Comparison of ENCODE assay signal across 12 cellular contexts in the genomic region with DNA sequence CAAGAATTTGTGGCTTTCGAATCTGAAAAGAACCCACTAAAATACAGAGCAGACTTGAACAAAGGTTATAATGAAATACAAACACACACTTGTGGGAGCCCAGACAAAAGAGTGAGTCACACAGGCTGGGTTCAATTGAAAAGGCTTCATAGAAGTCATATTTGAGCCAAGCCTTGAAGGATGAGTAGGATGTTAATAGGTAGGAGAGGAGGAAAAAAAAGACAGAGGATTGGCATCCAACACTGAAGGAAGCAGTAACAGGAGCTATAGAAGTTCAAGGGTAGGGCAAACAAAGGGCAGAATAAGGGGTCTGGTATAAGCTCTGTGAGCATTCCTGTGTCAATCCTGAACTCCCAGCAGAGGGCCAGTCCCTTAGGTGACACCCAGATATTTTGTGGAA.
DNase-seq lines count a peak whose midpoint lies in the region; ATAC-seq and TF ChIP-seq lines count a peak whose summit lies in the region.
"Had no signal": no experiment of that assay in that cellular context is flagged by ENCODE, and none has a peak within 500 bp of the region (broad histone marks: within the 10 kb centered on the region; RNA-seq: fewer than 3 reads in every experiment).

No MANE protein-coding gene starts in this region.

- no peak overlapping the region for H2AFZ ChIP-seq in fibroblast of lung (ENCODE audit: low read length)

- H3K9ac ChIP-seq in fibroblast of lung (ENCODE audit: insufficient read depth, low read length): no peak overlapping the region

- H3K27me3 Mint-ChIP-seq in activated T-cell treated with anti-CD3 and anti-CD28 coated beads, Interleukin-2, amount 50 U/mL, for 4 hours (ENCODE audit: low read depth): no peaks in the 10 kb centered on the region
- H3K27me3 Mint-ChIP-seq in stimulated activated naive CD8-positive, alpha-beta T cell treated with anti-CD3 and anti-CD28 coated beads, Interleukin-15, Interleukin-2, amounts not matched to agents 100 ng/mL and 50 ng/mL, for 24 hours: no peaks in the 10 kb centered on the region

- H3K4me1 ChIP-seq in fibroblast of lung (ENCODE audit: control insufficient read depth, extremely low read depth, insufficient read depth, low read length): peaks cover 3% of the 10 kb centered on the region

- H3K36me3 ChIP-seq in fibroblast of lung (ENCODE audit: control insufficient read depth, insufficient read depth, low read length): no peaks in the 10 kb centered on the region
- H3K36me3 ChIP-seq: neutrophil had no signal

- H3K9me3 Mint-ChIP-seq in activated T-cell treated with anti-CD3 and anti-CD28 coated beads, Interleukin-2, amount 50 U/mL, for 4 hours: no peaks in the 10 kb centered on the region
- H3K9me3 Mint-ChIP-seq in stimulated activated naive CD8-positive, alpha-beta T cell treated with anti-CD3 and anti-CD28 coated beads, Interleukin-15, Interleukin-2, amounts not matched to agents 100 ng/mL and 50 ng/mL, for 24 hours: no peaks in the 10 kb centered on the region

- no peak overlapping the region for H3K4me2 ChIP-seq in fibroblast of lung (ENCODE audit: extremely low read depth, insufficient read depth, low read length)

- no peaks in the 10 kb centered on the region for H3K79me2 ChIP-seq in fibroblast of lung (ENCODE audit: control insufficient read depth, insufficient read depth, low read length)

- no peak overlapping the region for H3K4me3 Mint-ChIP-seq in activated T-cell treated with anti-CD3 and anti-CD28 coated beads, Interleukin-2, amount 50 U/mL, for 4 hours
- H3K4me3 Mint-ChIP-seq in stimulated activated naive CD8-positive, alpha-beta T cell treated with anti-CD3 and anti-CD28 coated beads, Interleukin-15, Interleukin-2, amounts not matched to agents 100 ng/mL and 50 ng/mL, for 24 hours: no peak overlapping the region

- no peak overlapping the region; the same call in 1 of the 2 replicates for H3K27ac ChIP-seq in RWPE1
- H3K27ac ChIP-seq in fibroblast of lung (ENCODE audit: insufficient read depth, low read length): no peak overlapping the region
- H3K27ac ChIP-seq: C4-2B, neutrophil, VCaP had no signal

- TF ChIP-seq CTCF in RWPE1 (conservative IDR thresholded peaks at IDR 0.05; ENCODE audit: low read depth) (no peak), fibroblast of lung (conservative IDR thresholded peaks at IDR 0.05 in 1 of 2, IDR thresholded peaks at IDR 0.05 in 1 of 2; ENCODE audit: low read depth in 1 of 2, low read length in 2 of 2) (no peak), GM20000 (IDR thresholded peaks at IDR 0.05; ENCODE audit: extremely low read depth, missing control alignments) (no peak)

- no peak overlapping the region for H3K4me3 ChIP-seq in fibroblast of lung (replicated peaks in 1 of 4; ENCODE audit: control extremely low read depth in 1 of 4, insufficient read depth in 1 of 4, low read depth in 3 of 4, low read length in 4 of 4)

- H3K36me3 Mint-ChIP-seq in activated T-cell treated with anti-CD3 and anti-CD28 coated beads, Interleukin-2, amount 50 U/mL, for 4 hours (ENCODE audit: insufficient read depth): peaks cover 23% of the 10 kb centered on the region
- peaks cover 29% of the 10 kb centered on the region for H3K36me3 Mint-ChIP-seq in stimulated activated naive CD8-positive, alpha-beta T cell treated with anti-CD3 and anti-CD28 coated beads, Interleukin-15, Interleukin-2, amounts not matched to agents 100 ng/mL and 50 ng/mL, for 24 hours (ENCODE audit: low read depth)

- CTCF ChIA-PET in RWPE1 (lab: Yijun Ruan, JAX): interaction anchor here (0.6 to 1.2 kb wide), 2 partner anchors 51 to 600 kb away, joined by 3 to 4 read pairs; no protein-coding TSS in a partner anchor

- no peaks in the 10 kb centered on the region for H4K20me1 ChIP-seq in fibroblast of lung (ENCODE audit: control insufficient read depth, extremely low read depth, insufficient read depth, low read length)

- POLR2A ChIA-PET in RWPE1 (lab: Yijun Ruan, JAX; ENCODE audit: low non-redundant PET): no interaction called here

- no peaks in the 10 kb centered on the region for H3K27me3 ChIP-seq in fibroblast of lung (ENCODE audit: control insufficient read depth, insufficient read depth, low read length)
- H3K27me3 ChIP-seq: neutrophil had no signal

- peak overlapping the region; percentile 84 for H3K27ac Mint-ChIP-seq in stimulated activated naive CD8-positive, alpha-beta T cell treated with anti-CD3 and anti-CD28 coated beads, Interleukin-15, Interleukin-2, amounts not matched to agents 100 ng/mL and 50 ng/mL, for 24 hours

- no peaks in the 10 kb centered on the region for H3K9me3 ChIP-seq in fibroblast of lung (ENCODE audit: control insufficient read depth, insufficient read depth, low read depth, low read length)
- H3K9me3 ChIP-seq: neutrophil had no signal

- ATAC-seq in activated T-cell treated with anti-CD3 and anti-CD28 coated beads, Interleukin-2, amount 50 U/mL, for 4 hours: peak; percentile 44 to 46
- no peak for ATAC-seq in GM21576 (IDR thresholded peaks at IDR 0.05; ENCODE audit: unreplicated experiment)

- H3K4me1 Mint-ChIP-seq in activated T-cell treated with anti-CD3 and anti-CD28 coated beads, Interleukin-2, amount 50 U/mL, for 4 hours (ENCODE audit: low read depth): peaks cover 54% of the 10 kb centered on the region
- peaks cover 90% of the 10 kb centered on the region for H3K4me1 Mint-ChIP-seq in stimulated activated naive CD8-positive, alpha-beta T cell treated with anti-CD3 and anti-CD28 coated beads, Interleukin-15, Interleukin-2, amounts not matched to agents 100 ng/mL and 50 ng/mL, for 24 hours (ENCODE audit: low read depth)

- DNase-seq in activated T-cell treated with anti-CD3 and anti-CD28 coated beads, Interleukin-2, amount 50 U/mL, for 4 hours: no peak
- DNase-seq in activated T-cell treated with anti-CD3 and anti-CD28 coated beads, Interleukin-2, amount 50 U/mL, for 1 hour: no peak
- peak; percentile 37 for DNase-seq in RWPE1 (ENCODE audit: low spot score)
- peak; percentile 36 to 97 for DNase-seq in fibroblast of lung (ENCODE audit: low read depth in 2 of 2)
- no peak for DNase-seq in GM20000 (ENCODE audit: low spot score)
- no peak for DNase-seq in cortex of kidney (lab: John Stamatoyannopoulos, UW)
- DNase-seq: effector memory CD4-positive, alpha-beta T cell had no signal

Comparison
In these comparisons a context has a peak if more than half of its experiments do, and no peak if none do; other contexts are left out.
1. DNase-seq: peak in RWPE1 (single experiment) and fibroblast of lung (2 of 2); none in activated T-cell treated with anti-CD3 and anti-CD28 coated beads, Interleukin-2, amount 50 U/mL, for 4 hours (single experiment), activated T-cell treated with anti-CD3 and anti-CD28 coated beads, Interleukin-2, amount 50 U/mL, for 1 hour (single experiment), GM20000 (single experiment) and cortex of kidney (single experiment).